1 cellular context compared by ENCODE assay signal in genomic region chr7:144063710-144064109, GRCh38.
TF ChIP-seq lines count a peak whose summit lies in the region.

No MANE protein-coding gene starts in this region.

TF ChIP-seq in HCT116, 20 proteins besides CTCF, POLR2A, EP300 and RAD21 (continued from another document):
- no peak for TF ChIP-seq YY1 (IDR thresholded peaks at IDR 0.05; ENCODE audit: extremely low read depth, insufficient replicate concordance, low read depth, low read length)
- TF ChIP-seq SIN3A (IDR thresholded peaks at IDR 0.05; ENCODE audit: low read depth): no peak
- TF ChIP-seq CBX3 (IDR thresholded peaks at IDR 0.05; ENCODE audit: low read depth): peak; percentile 35; the same call in 1 of the 2 replicates
- TF ChIP-seq EZH2phosphoT487 (IDR thresholded peaks at IDR 0.05; ENCODE audit: borderline replicate concordance): no peak
- TF ChIP-seq SP1 (IDR thresholded peaks at IDR 0.05; ENCODE audit: low read depth): no peak
